In the genomic region with DNA sequence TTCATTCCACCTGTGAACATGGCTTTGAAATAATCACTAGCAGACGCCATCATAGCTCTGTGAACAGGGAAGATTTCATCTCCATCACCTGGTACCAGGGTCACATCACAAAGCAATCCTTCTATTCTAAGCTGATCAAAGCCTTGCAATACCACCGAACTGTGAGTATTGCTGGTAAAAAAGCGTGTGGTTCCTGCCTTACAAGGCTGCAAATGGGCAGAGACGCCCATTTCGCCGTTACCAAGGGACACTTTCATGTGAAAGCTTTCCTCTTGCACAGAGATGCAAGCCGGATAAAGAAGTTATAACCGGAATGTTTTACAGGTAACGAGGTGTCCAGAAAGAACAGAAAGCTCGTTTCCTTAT, we compare ENCODE assay signal across 7 cellular contexts. TPM values are rescaled to one million over a fixed set of nuclear protein-coding genes. Genes with fewer than 3 reads are reported as not detected.
A peak's percentile ranks its signal among the peaks of the same experiment; 100 is the strongest.
DNase-seq lines count a peak whose midpoint lies in the region; TF ChIP-seq lines count a peak whose summit lies in the region.
"Had no signal": no experiment of that assay in that cellular context is flagged by ENCODE, and none has a peak within 500 bp of the region (broad histone marks: within the 10 kb centered on the region; RNA-seq: fewer than 3 reads in every experiment).

No MANE protein-coding gene starts in this region.

- H3K4me3 ChIP-seq in hepatocyte = peak overlapping the region; percentile 97
- peak overlapping the region; percentile 64 to 66 for H3K4me3 ChIP-seq in uterus

- peak overlapping the region; percentile 98 for H2AFZ ChIP-seq in hepatocyte

- 1% methylated on average over 10 of the region's 10 CpGs for WGBS in hepatocyte (ENCODE audit: low lambda C conversion rate, missing lambda C conversion rate)

- H3K27me3 ChIP-seq in hepatocyte (peaks cover 2% of the 10 kb centered on the region), uterus (no peaks in the 10 kb centered on the region)

- no peak for TF ChIP-seq POLR2A in uterus (IDR thresholded peaks at IDR 0.05)

- H3K4me2 ChIP-seq in hepatocyte = peak overlapping the region; percentile 86

- H3K27ac ChIP-seq in hepatocyte = peak overlapping the region; percentile 100
- H3K27ac ChIP-seq in uterus = peak overlapping the region; percentile 86 to 94

- H4K20me1 ChIP-seq in hepatocyte (ENCODE audit: insufficient read depth, poor library complexity, severe bottlenecking) = peaks cover 47% of the 10 kb centered on the region

- H3K4me1 ChIP-seq in hepatocyte (ENCODE audit: insufficient read depth) = peaks cover 33% of the 10 kb centered on the region
- H3K4me1 ChIP-seq in uterus = peaks cover 8 to 18% of the 10 kb centered on the region in 2 donors

- H3K9me2 ChIP-seq in hepatocyte (replicated peaks; ENCODE audit: insufficient read depth) = no peaks in the 10 kb centered on the region

- TF ChIP-seq CTCF in hepatocyte (IDR thresholded peaks at IDR 0.05; ENCODE audit: poor library complexity) = no peak
- TF ChIP-seq CTCF in uterus (IDR thresholded peaks at IDR 0.05) = no peak

- H3K36me3 ChIP-seq in hepatocyte (replicated peaks; ENCODE audit: insufficient read depth, low read depth) = no peaks in the 10 kb centered on the region
- no peaks in the 10 kb centered on the region for H3K36me3 ChIP-seq in uterus

- H3K9me3 ChIP-seq in hepatocyte (ENCODE audit: low read depth) (no peaks in the 10 kb centered on the region), uterus (no peaks in the 10 kb centered on the region)

- peak; percentile 35 for DNase-seq in NCI-H2227 (lab: John Stamatoyannopoulos, UW; ENCODE audit: unreplicated experiment)
- DNase-seq in NCI-H2227 treated with DMSO at 0.1 percent for 48 hours (lab: John Stamatoyannopoulos, UW) = no peak
- peak; percentile 4 for DNase-seq in RPMI8226
- no peak for DNase-seq in hepatocyte (ENCODE audit: low spot score)
- no peak for DNase-seq in uterus
- DNase-seq in NOMO-1 (lab: John Stamatoyannopoulos, UW; ENCODE audit: unreplicated experiment in 2 of 2) = no peak

- intact Hi-C loops in uterus (cut with DNase I; ENCODE audit: low total_unique reads) = loop anchor here (10.0 kb wide), 1 partner anchor 470 kb away; a partner anchor contains a TSS

- peaks cover 60% of the 10 kb centered on the region for H3K79me2 ChIP-seq in hepatocyte

RNA-seq across cellular contexts. Expression of a gene that starts 0.6 kb away (rescaled TPM):
- total RNA-seq in hepatocyte (41.6 and 43.1 TPM in 2 replicates), uterus (10 to 100 TPM; 24.7 to 88.5 (median 29.9) TPM)
- polyA plus RNA-seq in hepatocyte = 17.5 and 18.6 TPM in 2 replicates

RNA-seq across cellular contexts. Expression of a gene that starts 16.1 kb away (rescaled TPM):
- total RNA-seq in hepatocyte (not detected in 2 replicates), uterus (not detected)
- not detected in 2 replicates for polyA plus RNA-seq in hepatocyte
- total RNA-seq: renal cortical epithelial cell had no signal

RNA-seq across cellular contexts. Expression of a gene that starts 29.5 kb away (rescaled TPM):
- not detected in 2 replicates for total RNA-seq in hepatocyte
- polyA plus RNA-seq in hepatocyte = not detected in 2 replicates
- under 1 TPM in 1 of 4 donors, not detected in 3; 0.91 TPM for total RNA-seq in uterus

RNA-seq across cellular contexts. Expression of a gene that starts 33.3 kb away (rescaled TPM):
- total RNA-seq in hepatocyte (not detected in 2 replicates), uterus (not detected)
- not detected in 2 replicates for polyA plus RNA-seq in hepatocyte
- total RNA-seq: renal cortical epithelial cell had no signal

RNA-seq across cellular contexts. Expression of a gene that starts 50.6 kb away (rescaled TPM):
- total RNA-seq in hepatocyte (not detected in 2 replicates), uterus (not detected)
- not detected in 2 replicates for polyA plus RNA-seq in hepatocyte
- total RNA-seq: renal cortical epithelial cell had no signal

Comparison
In these comparisons a context has a peak if more than half of its experiments do, and no peak if none do; other contexts are left out.
1. DNase-seq: peak in NCI-H2227 (single experiment) and RPMI8226 (single experiment); none in NCI-H2227 treated with DMSO at 0.1 percent for 48 hours (single experiment), hepatocyte (single experiment), uterus (0 of 2) and NOMO-1 (0 of 2).